In genomic region chr2:69053416-69053965, GRCh38 we compare ENCODE assay signal across 23 cellular contexts. TPM values are rescaled to one million over a fixed set of nuclear protein-coding genes. Genes with fewer than 3 reads are reported as not detected.
DNase-seq lines count a peak whose midpoint lies in the region; ATAC-seq, FAIRE-seq and TF ChIP-seq lines count a peak whose summit lies in the region.
"Had no signal": no experiment of that assay in that cellular context is flagged by ENCODE, and none has a peak within 500 bp of the region (broad histone marks: within the 10 kb centered on the region; RNA-seq: fewer than 3 reads in every experiment).

No MANE protein-coding gene starts in this region.

- FAIRE-seq in endothelial cell of umbilical vein (lab: Jason Lieb, UNC), result peak; percentile 38

- no peak for DNase-seq in Right ventricle myocardium inferior (ENCODE audit: missing footprints)
- no peak for DNase-seq in cardiac septum (ENCODE audit: low spot score)
- DNase-seq in adipocyte (ENCODE audit: low read depth), result peak; percentile 57
- DNase-seq in endothelial cell of umbilical vein (ENCODE audit: low read depth, low spot score), result no peak
- no peak for DNase-seq in thoracic aorta (ENCODE audit: low spot score)
- DNase-seq in NAMALWA (ENCODE audit: low spot score), result no peak
- DNase-seq in activated CD8-positive, alpha-beta memory T cell treated with anti-CD3 and anti-CD28 coated beads, Interleukin-2, amount 50 U/mL, for 4 hours, result no peak
- DNase-seq in prostate gland (ENCODE audit: low spot score), result no peak
- DNase-seq: 8988T; CD8-positive, alpha-beta memory T cell; H9; Kasumi-1; MG63; NCI-H1092; NCI-H1436 treated with DMSO at 0.1 percent for 48 hours; NCI-H2029; NCI-H345; NCI-H524 treated with DMSO at 0.1 percent for 48 hours; PC-3; SJCRH30 had no signal

- H3K79me2 ChIP-seq in endothelial cell of umbilical vein (ENCODE audit: control insufficient read depth, insufficient read depth, low read length), result no peaks in the 10 kb centered on the region

- no peak for TF ChIP-seq CTCF in endothelial cell of umbilical vein (IDR thresholded peaks at IDR 0.05; ENCODE audit: extremely low read depth in 1 of 2, insufficient read depth in 1 of 2, low read depth in 1 of 2, low read length in 2 of 2)
- no peak for TF ChIP-seq CTCF in thoracic aorta (IDR thresholded peaks at IDR 0.05)
- TF ChIP-seq CTCF in prostate gland (IDR thresholded peaks at IDR 0.05), result no peak

- H3K4me1 ChIP-seq in adipocyte (ENCODE audit: control insufficient read depth, insufficient read depth, low read length) (peaks cover 30% of the 10 kb centered on the region), endothelial cell of umbilical vein (ENCODE audit: control insufficient read depth, extremely low read depth, insufficient read depth, low read length) (peaks cover 5% of the 10 kb centered on the region), thoracic aorta (ENCODE audit: control insufficient read depth in 1 of 2, low read depth in 2 of 2) (peaks cover 38 to 67% of the 10 kb centered on the region in 2 donors), prostate gland (replicated peaks) (no peaks in the 10 kb centered on the region)
- H3K4me1 ChIP-seq: SJCRH30 had no signal

- peak; percentile 58 for ATAC-seq in Right ventricle myocardium inferior
- ATAC-seq in thoracic aorta (ENCODE audit: insufficient number of reproducible peaks, low FRiP score, low read depth), result no peak
- ATAC-seq: PC-3 had no signal

- TF ChIP-seq POLR2A in endothelial cell of umbilical vein (IDR thresholded peaks at IDR 0.05; ENCODE audit: low read depth, low read length) (no peak), prostate gland (IDR thresholded peaks at IDR 0.05) (no peak)

- H3K4me2 ChIP-seq in endothelial cell of umbilical vein (ENCODE audit: insufficient read depth, low read length), result no peak overlapping the region
- H3K4me2 ChIP-seq: BLaER1 treated with 17β-estradiol and CSF1 and Interleukin-3, amounts not matched to agents 10 nM and 100 nM had no signal

- H3K27me3 ChIP-seq in adipocyte (replicated peaks; ENCODE audit: control insufficient read depth, insufficient read depth, low read length), result no peaks in the 10 kb centered on the region
- no peaks in the 10 kb centered on the region for H3K27me3 ChIP-seq in endothelial cell of umbilical vein (ENCODE audit: control insufficient read depth in 2 of 2, insufficient read depth in 2 of 2, low read length in 2 of 2)
- H3K27me3 ChIP-seq in thoracic aorta (replicated peaks; ENCODE audit: insufficient read depth), result no peaks in the 10 kb centered on the region
- H3K27me3 ChIP-seq in prostate gland (replicated peaks; ENCODE audit: insufficient read depth), result no peaks in the 10 kb centered on the region
- H3K27me3 ChIP-seq: BLaER1 treated with 17β-estradiol and CSF1 and Interleukin-3, amounts not matched to agents 10 nM and 100 nM; MG63; SJCRH30 had no signal

- H4K20me1 ChIP-seq in endothelial cell of umbilical vein (replicated peaks; ENCODE audit: control insufficient read depth, extremely low read depth, insufficient read depth, low read length), result no peaks in the 10 kb centered on the region
- H4K20me1 ChIP-seq: BLaER1 treated with 17β-estradiol and CSF1 and Interleukin-3, amounts not matched to agents 10 nM and 100 nM had no signal

- no peak overlapping the region for H2AFZ ChIP-seq in endothelial cell of umbilical vein (ENCODE audit: low read depth, low read length)

- dilution Hi-C loops in endothelial cell of umbilical vein (cut with MboI; ENCODE audit: extremely low pct_ligation_motif_present, low sequenced_read_pairs), result no loop called here

- no peaks in the 10 kb centered on the region for H3K36me3 ChIP-seq in adipocyte (ENCODE audit: control insufficient read depth, insufficient read depth, low read length, severe bottlenecking)
- no peaks in the 10 kb centered on the region for H3K36me3 ChIP-seq in endothelial cell of umbilical vein (ENCODE audit: control insufficient read depth in 2 of 2, extremely low read depth in 1 of 2, insufficient read depth in 2 of 2, low read length in 2 of 2)
- H3K36me3 ChIP-seq in thoracic aorta, result no peaks in the 10 kb centered on the region
- no peaks in the 10 kb centered on the region for H3K36me3 ChIP-seq in prostate gland
- H3K36me3 ChIP-seq: BLaER1 treated with 17β-estradiol and CSF1 and Interleukin-3, amounts not matched to agents 10 nM and 100 nM had no signal

- H3K9ac ChIP-seq in adipocyte (ENCODE audit: low read length) (no peak overlapping the region), endothelial cell of umbilical vein (replicated peaks; ENCODE audit: extremely low read depth, insufficient read depth, low read length) (no peak overlapping the region)
- H3K9ac ChIP-seq: BLaER1 treated with 17β-estradiol and CSF1 and Interleukin-3, amounts not matched to agents 10 nM and 100 nM had no signal

- BruUV-seq in endothelial cell of umbilical vein (replicated peaks; lab: Mats Ljungman, UMichigan), result no TSS peak

- no peaks in the 10 kb centered on the region for H3K9me1 ChIP-seq in endothelial cell of umbilical vein (replicated peaks; ENCODE audit: control insufficient read depth, extremely low read depth, insufficient read depth, low read length)

- H3K4me3 ChIP-seq in adipocyte (ENCODE audit: low read length) (no peak overlapping the region), endothelial cell of umbilical vein (replicated peaks in 1 of 3; ENCODE audit: insufficient read depth in 1 of 3, low read depth in 1 of 3, low read length in 3 of 3) (no peak overlapping the region), thoracic aorta (no peak overlapping the region), prostate gland (no peak overlapping the region)
- H3K4me3 ChIP-seq: BLaER1 treated with 17β-estradiol and CSF1 and Interleukin-3, amounts not matched to agents 10 nM and 100 nM; MG63; SJCRH30 had no signal

- CTCF ChIA-PET in endothelial cell of umbilical vein (lab: Charles Lee), result interaction anchor here (1.1 to 1.4 kb wide), 2 partner anchors 8 to 46 kb away, joined by 3 to 6 read pairs; no protein-coding TSS in a partner anchor

- WGBS in prostate gland, result 84% methylated on average over 2 of the region's 2 CpGs

- POLR2A ChIA-PET in endothelial cell of umbilical vein (lab: Charles Lee), result no interaction called here

- intact Hi-C loops in Right ventricle myocardium inferior (cut with DNase I) (no loop called here), cardiac septum (cut with DNase I) (no loop called here), endothelial cell of umbilical vein (cut with micrococcal nuclease) (no loop called here), prostate gland (cut with DNase I) (no loop called here)

- H3K9me3 ChIP-seq in adipocyte (ENCODE audit: control insufficient read depth, low read length) (no peaks in the 10 kb centered on the region), endothelial cell of umbilical vein (replicated peaks; ENCODE audit: control insufficient read depth, insufficient read depth, low read length) (no peaks in the 10 kb centered on the region), thoracic aorta (no peaks in the 10 kb centered on the region), prostate gland (no peaks in the 10 kb centered on the region)
- H3K9me3 ChIP-seq: SJCRH30 had no signal

- H3K27ac ChIP-seq in endothelial cell of umbilical vein (ENCODE audit: insufficient read depth, low read depth, low read length), result no peak overlapping the region
- peak overlapping the region; percentile 49 to 61 for H3K27ac ChIP-seq in thoracic aorta
- no peak overlapping the region for H3K27ac ChIP-seq in prostate gland
- H3K27ac ChIP-seq: BLaER1 treated with 17β-estradiol and CSF1 and Interleukin-3, amounts not matched to agents 10 nM and 100 nM; RWPE1; SJCRH30 had no signal

TF ChIP-seq in endothelial cell of umbilical vein, 7 proteins besides CTCF, POLR2A, EP300 and RAD21:
- no peak for TF ChIP-seq MAX (IDR thresholded peaks at IDR 0.05; ENCODE audit: insufficient read depth, insufficient read length)
- no peak for TF ChIP-seq GATA2 (IDR thresholded peaks at IDR 0.05; ENCODE audit: insufficient read depth, insufficient read length, low read depth, low read length)
- TF ChIP-seq FOS (IDR thresholded peaks at IDR 0.05; ENCODE audit: borderline replicate concordance, insufficient read depth, low read length), result no peak
- no peak for TF ChIP-seq EZH2 (IDR thresholded peaks at IDR 0.05; ENCODE audit: borderline replicate concordance, low read depth, low read length, severe bottlenecking)
- TF ChIP-seq MYC (IDR thresholded peaks at IDR 0.05; ENCODE audit: low read depth, low read length), result no peak
- no peak for TF ChIP-seq POLR2AphosphoS5 (IDR thresholded peaks at IDR 0.05; ENCODE audit: insufficient read depth, low read depth, low read length)
- TF ChIP-seq JUN (IDR thresholded peaks at IDR 0.05; ENCODE audit: borderline replicate concordance, insufficient read depth, insufficient read length, low read depth), result no peak

RNA-seq across cellular contexts. Expression of gene ANTXR1, which starts 40.5 kb away (rescaled TPM):
- 31.9 TPM for total RNA-seq in Right ventricle myocardium inferior
- 38.1 TPM for total RNA-seq in cardiac septum
- 10.7 and 17.3 TPM in 2 replicates for total RNA-seq in endothelial cell of umbilical vein
- polyA plus RNA-seq in endothelial cell of umbilical vein, result 3.7 and 4.2 TPM in 2 replicates
- 4.4 and 4.6 TPM in 2 replicates for polyA plus RNA-seq in endothelial cell of umbilical vein (2011; cell fraction: cytosol; rRNA removed)
- polyA plus RNA-seq in endothelial cell of umbilical vein (2011; cell fraction: nucleus; rRNA removed), result 5.1 and 5.7 TPM in 2 replicates
- 8.0 and 12.6 TPM in 2 replicates for polyA plus RNA-seq in endothelial cell of umbilical vein (2012)
- polyA minus RNA-seq in endothelial cell of umbilical vein, result 8.2 and 10.1 TPM in 2 replicates
- polyA minus RNA-seq in endothelial cell of umbilical vein (2011; cell fraction: cytosol; rRNA and poly(A)+ RNA removed), result 19.8 TPM
- polyA minus RNA-seq in endothelial cell of umbilical vein (2011; cell fraction: nucleus; rRNA and poly(A)+ RNA removed), result 11.4 and 13.4 TPM in 2 replicates
- total RNA-seq in thoracic aorta, result 100 to 1,000 TPM; 253 to 313 TPM
- total RNA-seq in prostate gland, result 10 to 100 TPM; 25.8 to 48.7 TPM
- polyA plus RNA-seq: CD8-positive, alpha-beta memory T cell; IgD-negative memory B cell had no signal

Comparison
In these comparisons a context has a peak if more than half of its experiments do, and no peak if none do; other contexts are left out.
1. H3K27ac ChIP-seq: peak in thoracic aorta (2 of 2); none in endothelial cell of umbilical vein (single experiment) and prostate gland (0 of 2).